7 cellular contexts compared by ENCODE assay signal in the genomic region with DNA sequence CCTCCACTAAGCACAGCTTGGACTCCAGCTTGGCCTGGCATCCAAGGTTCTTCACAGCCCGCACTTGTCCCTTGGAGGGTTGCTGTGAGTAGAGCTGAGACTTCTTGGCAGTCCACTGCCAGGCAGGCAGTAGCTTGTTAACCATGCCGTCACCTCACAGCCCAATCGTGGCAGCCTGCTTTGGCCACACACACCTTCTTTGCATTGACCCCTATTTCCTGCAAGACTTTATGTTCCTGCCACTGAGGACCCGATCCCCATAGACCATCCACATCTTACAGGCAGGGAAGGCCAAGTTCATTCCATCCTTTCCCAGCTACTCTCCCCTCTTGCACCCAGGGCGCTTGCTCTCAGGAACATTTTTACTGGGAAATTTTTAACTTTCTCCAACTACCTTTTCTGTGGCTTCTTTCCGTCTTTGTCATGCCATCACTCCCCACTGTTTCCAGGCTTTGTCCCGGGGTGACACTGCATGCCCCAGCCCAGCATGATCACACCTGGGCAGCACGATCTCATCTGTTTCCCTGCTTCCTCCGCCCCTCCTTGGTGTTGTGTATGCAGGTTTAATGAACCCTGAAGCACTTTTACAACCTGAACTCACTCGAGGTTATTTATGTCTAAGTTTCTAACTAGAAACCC. TPM values are rescaled to one million over a fixed set of nuclear protein-coding genes. Genes with fewer than 3 reads are reported as not detected.
DNase-seq lines count a peak whose midpoint lies in the region; ATAC-seq and TF ChIP-seq lines count a peak whose summit lies in the region.

No MANE protein-coding gene starts in this region.

- H3K4me1 ChIP-seq in Panc1 (ENCODE audit: control insufficient read depth, insufficient read depth, low read length) (peaks cover 26% of the 10 kb centered on the region), esophagus squamous epithelium (peaks cover 25 to 90% (median 55%) of the 10 kb centered on the region in 3 donors)

- POLR2A ChIA-PET in Panc1 (lab: Charles Lee): no interaction called here

- DNase-seq in Panc1 (ENCODE audit: low read depth, low spot score) (no peak), esophagus squamous epithelium (lab: John Stamatoyannopoulos, UW) (no peak), sciatic nerve (ENCODE audit: low spot score) (peak; percentile 51), glomerular visceral epithelial cell (ENCODE audit: extremely low spot score) (no peak), NCI-H2029 (lab: John Stamatoyannopoulos, UW) (no peak)

- CTCF ChIA-PET in Panc1 (lab: Charles Lee): no interaction called here

- H3K36me3 ChIP-seq in Panc1 (ENCODE audit: control insufficient read depth, insufficient read depth, low read length) (peaks cover 11% of the 10 kb centered on the region), esophagus squamous epithelium (peaks cover 35 to 55% (median 43%) of the 10 kb centered on the region in 3 donors)

- H3K27me3 ChIP-seq in Panc1 (ENCODE audit: control insufficient read depth, insufficient read depth, low read length) (no peaks in the 10 kb centered on the region), esophagus squamous epithelium (no peaks in the 10 kb centered on the region)

- BruUV-seq in Panc1 (replicated peaks; lab: Mats Ljungman, UMichigan): TSS peak; percentile 26

- no peaks in the 10 kb centered on the region for H3K9me3 ChIP-seq in Panc1 (ENCODE audit: control insufficient read depth, insufficient read depth, low read depth, low read length)
- no peaks in the 10 kb centered on the region for H3K9me3 ChIP-seq in esophagus squamous epithelium

- ATAC-seq in GM18505 (IDR thresholded peaks at IDR 0.05; ENCODE audit: unreplicated experiment) (no peak), Panc1 (peak; percentile 18; the same call in 1 of the 2 replicates), sciatic nerve (no peak), HG02763 (IDR thresholded peaks at IDR 0.05; ENCODE audit: unreplicated experiment) (no peak)

- peak; percentile 36 for TF ChIP-seq POLR2A in GM18505 (IDR thresholded peaks at IDR 0.05; ENCODE audit: borderline replicate concordance, extremely low read depth, insufficient read depth, insufficient read length)
- TF ChIP-seq POLR2A in esophagus squamous epithelium (IDR thresholded peaks at IDR 0.05): no peak

- WGBS in esophagus squamous epithelium, 2 donors: 34 to 39% methylated on average over 10 of the region's 10 CpGs

- H3K27ac ChIP-seq in Panc1 (ENCODE audit: low read length) (no peak overlapping the region; the same call in 1 of the 2 replicates), esophagus squamous epithelium (peak overlapping the region; percentile 59 to 82 (median 74))

- in situ Hi-C loops in Panc1 (cut with HindIII; ENCODE audit: low pct_unique_long_range_greater_than_20kb, low sequenced_read_pairs): no loop called here

- TF ChIP-seq CTCF in Panc1 (IDR thresholded peaks at IDR 0.05): no peak
- no peak for TF ChIP-seq CTCF in esophagus squamous epithelium (IDR thresholded peaks at IDR 0.05)

- intact Hi-C loops in Panc1 (cut with micrococcal nuclease; ENCODE audit: unreplicated experiment): no loop called here
- intact Hi-C loops in esophagus squamous epithelium (cut with DNase I): no loop called here
- intact Hi-C loops in sciatic nerve (cut with DNase I): no loop called here

- no peak overlapping the region for H3K4me3 ChIP-seq in Panc1 (ENCODE audit: low read depth in 2 of 2, low read length in 2 of 2)
- H3K4me3 ChIP-seq in esophagus squamous epithelium: no peak overlapping the region

RNA-seq across cellular contexts. Expression of a gene that starts 2.6 kb away (rescaled TPM):
- total RNA-seq in Panc1 (2021; ENCODE audit: unreplicated experiment): 0.39 TPM
- polyA plus RNA-seq in Panc1 (2012; ENCODE audit: insufficient read length): 0.34 TPM
- under 1 TPM; 0.27 to 0.95 (median 0.39) TPM for total RNA-seq in esophagus squamous epithelium
- total RNA-seq in sciatic nerve: 8.1 TPM

RNA-seq across cellular contexts. Expression of a gene that starts 15.9 kb away (rescaled TPM):
- total RNA-seq in Panc1 (2021; ENCODE audit: unreplicated experiment): 360 TPM
- polyA plus RNA-seq in Panc1 (2012; ENCODE audit: insufficient read length): 296 TPM
- 100 to 1,000 TPM; 136 to 292 (median 223) TPM for total RNA-seq in esophagus squamous epithelium
- 366 TPM for total RNA-seq in sciatic nerve

RNA-seq across cellular contexts. Expression of a gene that starts 18.5 kb away (rescaled TPM):
- total RNA-seq in Panc1 (2021; ENCODE audit: unreplicated experiment): 3.7 TPM
- 8.0 TPM for polyA plus RNA-seq in Panc1 (2012; ENCODE audit: insufficient read length)
- total RNA-seq in esophagus squamous epithelium: 10 to 100 TPM in 1 of 4 donors, 1 to 10 TPM in 3; 2.6 to 13.2 (median 4.9) TPM
- total RNA-seq in sciatic nerve: 39.7 TPM

RNA-seq across cellular contexts. Expression of a gene that starts 39.4 kb away (rescaled TPM):
- total RNA-seq in Panc1 (2021; ENCODE audit: unreplicated experiment) (0.15 TPM), esophagus squamous epithelium (under 1 TPM in 1 of 4 donors, not detected in 3; 0.38 TPM), sciatic nerve (13.7 TPM)
- 0.29 TPM for polyA plus RNA-seq in Panc1 (2012; ENCODE audit: insufficient read length)

RNA-seq across cellular contexts. Expression of a gene that starts 40.6 kb away (rescaled TPM):
- total RNA-seq in Panc1 (2021; ENCODE audit: unreplicated experiment) (46.4 TPM), esophagus squamous epithelium (1 to 10 TPM; 3.6 to 9.0 (median 6.1) TPM), sciatic nerve (18.0 TPM)
- 57.8 TPM for polyA plus RNA-seq in Panc1 (2012; ENCODE audit: insufficient read length)
